In genomic region chrX:112011376-112011775, GRCh38 we compare ENCODE assay signal across 17 cellular contexts.
DNase-seq lines count a peak whose midpoint lies in the region; ATAC-seq and TF ChIP-seq lines count a peak whose summit lies in the region.
"Had no signal": no experiment of that assay in that cellular context is flagged by ENCODE, and none has a peak within 500 bp of the region (broad histone marks: within the 10 kb centered on the region; RNA-seq: fewer than 3 reads in every experiment).

No MANE protein-coding gene starts in this region.

- no peak overlapping the region for H3K18ac ChIP-seq in mesendoderm (ENCODE audit: low read length)

- WGBS in mesendoderm (ENCODE audit: extremely low coverage, insufficient coverage, low lambda C conversion rate), result no CpG with 5 or more reads among the region's 3 CpGs

- H4K5ac ChIP-seq in mesendoderm (ENCODE audit: low read length), result no peak overlapping the region

- intact Hi-C loops in lower lobe of right lung (cut with DNase I), result no loop called here

- H3K4me1 ChIP-seq in mesendoderm (ENCODE audit: control insufficient read depth, low read depth, low read length), result no peaks in the 10 kb centered on the region
- no peaks in the 10 kb centered on the region for H3K4me1 ChIP-seq in lower lobe of right lung
- H3K4me1 ChIP-seq: A549, Caco-2 had no signal

- H3K36me3 ChIP-seq in mesendoderm (ENCODE audit: control insufficient read depth, insufficient read depth, low read length) (no peaks in the 10 kb centered on the region), lower lobe of right lung (no peaks in the 10 kb centered on the region)

- H3K9me3 ChIP-seq in lower lobe of right lung, result no peaks in the 10 kb centered on the region
- H3K9me3 ChIP-seq: A549, Caco-2 had no signal

- no peak overlapping the region for H3K4ac ChIP-seq in mesendoderm (ENCODE audit: low read depth, low read length)

- no peak overlapping the region for H3K56ac ChIP-seq in mesendoderm (ENCODE audit: low read length)

- no peak overlapping the region for H3K23ac ChIP-seq in mesendoderm (ENCODE audit: low read length)

- no peak overlapping the region for H4K8ac ChIP-seq in mesendoderm (ENCODE audit: low read depth, low read length)

- H3K27ac ChIP-seq in mesendoderm (ENCODE audit: low read depth, low read length) (no peak overlapping the region), lower lobe of right lung (no peak overlapping the region)
- H3K27ac ChIP-seq: 22Rv1, A549, C4-2B, GM23248 had no signal

- H3K4me3 ChIP-seq in mesendoderm (ENCODE audit: low read length) (no peak overlapping the region), lower lobe of right lung (no peak overlapping the region)
- H3K4me3 ChIP-seq: A549, GM23248 had no signal

- ATAC-seq in GM19397 (IDR thresholded peaks at IDR 0.05; ENCODE audit: unreplicated experiment) (no peak), lower lobe of right lung (no peak)
- ATAC-seq in stimulated activated naive CD8-positive, alpha-beta T cell treated with anti-CD3 and anti-CD28 coated beads, Interleukin-15, Interleukin-2, amounts not matched to agents 100 U/mL and 50 U/mL, for 24 hours, result no peak
- ATAC-seq: A549, HepG2 had no signal

- H2AK5ac ChIP-seq in mesendoderm (ENCODE audit: low read length), result no peak overlapping the region

- no peaks in the 10 kb centered on the region for H3K79me2 ChIP-seq in mesendoderm (ENCODE audit: control insufficient read depth, insufficient read depth, low read length)

- DNase-seq in NCI-H82 (lab: John Stamatoyannopoulos, UW), result peak; percentile 45
- no peak for DNase-seq in NCI-H82 treated with DMSO at 0.1 percent for 48 hours (lab: John Stamatoyannopoulos, UW; ENCODE audit: unreplicated experiment)
- DNase-seq in ecto neural progenitor cell (ENCODE audit: low spot score), result peak; percentile 52
- peak; percentile 11 for DNase-seq in mesendoderm
- DNase-seq in stimulated activated naive CD8-positive, alpha-beta T cell treated with anti-CD3 and anti-CD28 coated beads, Interleukin-15, Interleukin-2, amounts not matched to agents 100 U/mL and 50 U/mL, for 24 hours, result no peak
- no peak for DNase-seq in lower lobe of right lung
- DNase-seq: AML-193; Caco-2; CD4-positive, alpha-beta T cell; GF-D8; GM23248; KBM-7 had no signal

- H2BK5ac ChIP-seq in mesendoderm (ENCODE audit: low read length), result no peak overlapping the region

- H3K9ac ChIP-seq in mesendoderm (ENCODE audit: low read length), result no peak overlapping the region
- H3K9ac ChIP-seq: GM23248 had no signal

- H3K27me3 ChIP-seq in mesendoderm (ENCODE audit: insufficient read depth, low read length, poor library complexity) (no peaks in the 10 kb centered on the region), lower lobe of right lung (ENCODE audit: low read depth) (no peaks in the 10 kb centered on the region)

- H3K4me2 ChIP-seq in mesendoderm (ENCODE audit: low read length), result no peak overlapping the region
- H3K4me2 ChIP-seq: A549 had no signal

- no peak overlapping the region for H2BK120ac ChIP-seq in mesendoderm (ENCODE audit: low read depth, low read length)

- TF ChIP-seq CTCF in lower lobe of right lung (IDR thresholded peaks at IDR 0.05), result no peak

- H2BK15ac ChIP-seq in mesendoderm (replicated peaks; ENCODE audit: low read depth), result no peak overlapping the region

- H3K79me1 ChIP-seq in mesendoderm (ENCODE audit: low read length), result no peaks in the 10 kb centered on the region

Comparison
In these comparisons a context has a peak if more than half of its experiments do, and no peak if none do; other contexts are left out.
1. DNase-seq: peak in NCI-H82 (single experiment), ecto neural progenitor cell (single experiment) and mesendoderm (single experiment); none in NCI-H82 treated with DMSO at 0.1 percent for 48 hours (single experiment), stimulated activated naive CD8-positive, alpha-beta T cell treated with anti-CD3 and anti-CD28 coated beads, Interleukin-15, Interleukin-2, amounts not matched to agents 100 U/mL and 50 U/mL, for 24 hours (single experiment) and lower lobe of right lung (single experiment).